1 cellular context compared by ENCODE assay signal in genomic region chr1:234779160-234779538, GRCh38.
A peak's percentile ranks its signal among the peaks of the same experiment; 100 is the strongest.
TF ChIP-seq lines count a peak whose summit lies in the region.

No MANE protein-coding gene starts in this region.

TF ChIP-seq in K562, 482 proteins besides CTCF, POLR2A, EP300 and RAD21 (continued from another document):
- TF ChIP-seq, protein P1, sequence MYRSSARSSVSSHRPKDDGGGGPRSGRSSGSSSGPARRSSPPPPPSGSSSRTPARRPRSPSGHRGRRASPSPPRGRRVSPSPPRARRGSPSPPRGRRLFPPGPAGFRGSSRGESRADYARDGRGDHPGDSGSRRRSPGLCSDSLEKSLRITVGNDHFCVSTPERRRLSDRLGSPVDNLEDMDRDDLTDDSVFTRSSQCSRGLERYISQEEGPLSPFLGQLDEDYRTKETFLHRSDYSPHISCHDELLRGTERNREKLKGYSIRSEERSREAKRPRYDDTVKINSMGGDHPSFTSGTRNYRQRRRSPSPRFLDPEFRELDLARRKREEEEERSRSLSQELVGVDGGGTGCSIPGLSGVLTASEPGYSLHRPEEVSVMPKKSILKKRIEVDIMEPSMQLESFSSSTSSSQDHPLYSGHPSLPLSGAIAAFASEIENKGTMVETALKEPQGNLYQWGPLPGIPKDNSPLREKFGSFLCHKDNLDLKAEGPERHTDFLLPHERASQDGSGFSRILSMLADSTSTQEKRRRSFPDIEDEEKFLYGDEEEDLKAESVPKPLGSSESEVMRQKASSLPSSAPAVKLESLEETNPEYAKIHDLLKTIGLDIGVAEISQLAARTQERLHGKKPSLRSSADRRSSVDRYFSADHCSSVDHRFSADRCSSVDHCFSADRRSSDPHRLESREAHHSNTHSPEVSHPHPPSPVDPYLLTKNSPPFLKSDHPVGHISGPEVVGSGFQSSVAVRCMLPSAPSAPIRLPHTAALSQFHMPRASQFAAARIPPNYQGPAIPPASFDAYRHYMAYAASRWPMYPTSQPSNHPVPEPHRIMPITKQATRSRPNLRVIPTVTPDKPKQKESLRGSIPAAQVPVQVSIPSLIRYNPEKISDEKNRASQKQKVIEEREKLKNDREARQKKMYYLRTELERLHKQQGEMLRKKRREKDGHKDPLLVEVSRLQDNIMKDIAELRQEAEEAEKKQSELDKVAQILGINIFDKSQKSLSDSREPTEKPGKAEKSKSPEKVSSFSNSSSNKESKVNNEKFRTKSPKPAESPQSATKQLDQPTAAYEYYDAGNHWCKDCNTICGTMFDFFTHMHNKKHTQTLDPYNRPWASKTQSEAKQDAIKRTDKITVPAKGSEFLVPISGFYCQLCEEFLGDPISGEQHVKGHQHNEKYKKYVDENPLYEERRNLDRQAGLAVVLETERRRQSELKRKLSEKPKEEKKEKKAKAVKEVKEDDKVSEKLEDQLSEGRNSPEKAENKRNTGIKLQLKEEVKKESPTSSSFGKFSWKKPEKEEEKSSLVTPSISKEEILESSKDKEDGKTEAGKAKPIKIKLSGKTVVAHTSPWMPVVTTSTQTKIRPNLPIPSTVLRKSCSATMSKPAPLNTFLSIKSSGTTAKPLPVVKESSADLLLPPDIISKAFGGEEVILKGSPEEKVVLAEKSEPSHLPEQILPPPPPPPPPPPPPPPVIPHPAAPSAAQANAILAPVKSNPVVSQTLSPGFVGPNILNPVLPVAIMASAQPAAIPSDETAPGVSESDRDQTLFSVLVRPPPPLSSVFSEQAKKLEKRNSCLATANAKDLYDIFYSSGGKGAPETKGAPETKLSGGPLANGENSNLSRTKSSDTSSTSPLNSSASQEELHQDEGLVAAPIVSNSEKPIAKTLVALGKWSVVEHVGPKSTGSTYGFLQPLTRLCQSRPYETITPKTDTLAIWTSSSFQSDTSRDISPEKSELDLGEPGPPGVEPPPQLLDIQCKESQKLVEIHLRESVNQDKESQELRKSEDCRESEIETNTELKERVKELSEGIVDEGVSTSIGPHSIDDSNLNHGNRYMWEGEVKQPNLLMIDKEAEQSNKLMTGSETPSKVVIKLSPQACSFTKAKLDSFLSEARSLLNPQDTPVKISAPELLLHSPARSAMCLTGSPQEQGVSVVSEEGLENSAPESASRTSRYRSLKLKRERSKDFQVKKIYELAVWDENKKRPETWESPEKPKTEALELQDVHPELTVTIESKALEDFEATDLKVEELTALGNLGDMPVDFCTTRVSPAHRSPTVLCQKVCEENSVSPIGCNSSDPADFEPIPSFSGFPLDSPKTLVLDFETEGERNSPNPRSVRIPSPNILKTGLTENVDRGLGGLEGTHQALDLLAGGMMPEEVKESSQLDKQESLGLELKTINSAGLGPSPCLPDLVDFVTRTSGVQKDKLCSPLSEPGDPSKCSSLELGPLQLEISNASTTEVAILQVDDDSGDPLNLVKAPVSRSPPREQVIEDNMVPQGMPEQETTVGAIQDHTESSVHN (IDR thresholded peaks at IDR 0.05; ENCODE audit: borderline replicate concordance in 1 of 2, low read depth in 1 of 2): no peak
- TF ChIP-seq MCM7 (IDR thresholded peaks at IDR 0.05) (0 out of 4 replicates have a peak, but pooled peaks of 1 of the 2 experiments have one; percentile 61), GATAD2A (IDR thresholded peaks at IDR 0.05) (no peak), ZNF668 (CRISPR knock-in tag; IDR thresholded peaks at IDR 0.05) (no peak), GTF2F1 (IDR thresholded peaks at IDR 0.05; ENCODE audit: low read depth, low read length) (peak; percentile 23; the same call in 1 of the 2 replicates), HIVEP1 (CRISPR knock-in tag; IDR thresholded peaks at IDR 0.05) (0 out of 2 replicates have a peak, but pooled peaks have one; percentile 1), ZNF830 (CRISPR knock-in tag; IDR thresholded peaks at IDR 0.05) (peak; percentile 70; the same call in 1 of the 2 replicates), NR4A1 (CRISPR knock-in tag; IDR thresholded peaks at IDR 0.05) (no peak), NR4A1 (tag; IDR thresholded peaks at IDR 0.05) (0 out of 2 replicates have a peak, but pooled peaks have one; percentile 30), ZNF584 (CRISPR knock-in tag; IDR thresholded peaks at IDR 0.05; ENCODE audit: low read depth) (no peak), E2F4 (CRISPR knock-in tag; IDR thresholded peaks at IDR 0.05; ENCODE audit: low read depth) (0 out of 2 replicates have a peak, but pooled peaks have one; percentile 20), SMARCC2 (IDR thresholded peaks at IDR 0.05; ENCODE audit: low read depth) (no peak), ETV5 (CRISPR knock-in tag; IDR thresholded peaks at IDR 0.05; ENCODE audit: low read depth) (no peak), ZBTB34 (CRISPR knock-in tag; IDR thresholded peaks at IDR 0.05) (no peak), NCOA6 (IDR thresholded peaks at IDR 0.05) (no peak)
- TF ChIP-seq, protein P2, sequence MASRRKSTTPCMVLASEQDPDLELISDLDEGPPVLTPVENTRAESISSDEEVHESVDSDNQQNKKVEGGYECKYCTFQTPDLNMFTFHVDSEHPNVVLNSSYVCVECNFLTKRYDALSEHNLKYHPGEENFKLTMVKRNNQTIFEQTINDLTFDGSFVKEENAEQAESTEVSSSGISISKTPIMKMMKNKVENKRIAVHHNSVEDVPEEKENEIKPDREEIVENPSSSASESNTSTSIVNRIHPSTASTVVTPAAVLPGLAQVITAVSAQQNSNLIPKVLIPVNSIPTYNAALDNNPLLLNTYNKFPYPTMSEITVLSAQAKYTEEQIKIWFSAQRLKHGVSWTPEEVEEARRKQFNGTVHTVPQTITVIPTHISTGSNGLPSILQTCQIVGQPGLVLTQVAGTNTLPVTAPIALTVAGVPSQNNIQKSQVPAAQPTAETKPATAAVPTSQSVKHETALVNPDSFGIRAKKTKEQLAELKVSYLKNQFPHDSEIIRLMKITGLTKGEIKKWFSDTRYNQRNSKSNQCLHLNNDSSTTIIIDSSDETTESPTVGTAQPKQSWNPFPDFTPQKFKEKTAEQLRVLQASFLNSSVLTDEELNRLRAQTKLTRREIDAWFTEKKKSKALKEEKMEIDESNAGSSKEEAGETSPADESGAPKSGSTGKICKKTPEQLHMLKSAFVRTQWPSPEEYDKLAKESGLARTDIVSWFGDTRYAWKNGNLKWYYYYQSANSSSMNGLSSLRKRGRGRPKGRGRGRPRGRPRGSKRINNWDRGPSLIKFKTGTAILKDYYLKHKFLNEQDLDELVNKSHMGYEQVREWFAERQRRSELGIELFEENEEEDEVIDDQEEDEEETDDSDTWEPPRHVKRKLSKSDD (conservative IDR thresholded peaks at IDR 0.05; ENCODE audit: low read length): peak; percentile 56; the same call in 1 of the 2 replicates
- TF ChIP-seq, protein P3, sequence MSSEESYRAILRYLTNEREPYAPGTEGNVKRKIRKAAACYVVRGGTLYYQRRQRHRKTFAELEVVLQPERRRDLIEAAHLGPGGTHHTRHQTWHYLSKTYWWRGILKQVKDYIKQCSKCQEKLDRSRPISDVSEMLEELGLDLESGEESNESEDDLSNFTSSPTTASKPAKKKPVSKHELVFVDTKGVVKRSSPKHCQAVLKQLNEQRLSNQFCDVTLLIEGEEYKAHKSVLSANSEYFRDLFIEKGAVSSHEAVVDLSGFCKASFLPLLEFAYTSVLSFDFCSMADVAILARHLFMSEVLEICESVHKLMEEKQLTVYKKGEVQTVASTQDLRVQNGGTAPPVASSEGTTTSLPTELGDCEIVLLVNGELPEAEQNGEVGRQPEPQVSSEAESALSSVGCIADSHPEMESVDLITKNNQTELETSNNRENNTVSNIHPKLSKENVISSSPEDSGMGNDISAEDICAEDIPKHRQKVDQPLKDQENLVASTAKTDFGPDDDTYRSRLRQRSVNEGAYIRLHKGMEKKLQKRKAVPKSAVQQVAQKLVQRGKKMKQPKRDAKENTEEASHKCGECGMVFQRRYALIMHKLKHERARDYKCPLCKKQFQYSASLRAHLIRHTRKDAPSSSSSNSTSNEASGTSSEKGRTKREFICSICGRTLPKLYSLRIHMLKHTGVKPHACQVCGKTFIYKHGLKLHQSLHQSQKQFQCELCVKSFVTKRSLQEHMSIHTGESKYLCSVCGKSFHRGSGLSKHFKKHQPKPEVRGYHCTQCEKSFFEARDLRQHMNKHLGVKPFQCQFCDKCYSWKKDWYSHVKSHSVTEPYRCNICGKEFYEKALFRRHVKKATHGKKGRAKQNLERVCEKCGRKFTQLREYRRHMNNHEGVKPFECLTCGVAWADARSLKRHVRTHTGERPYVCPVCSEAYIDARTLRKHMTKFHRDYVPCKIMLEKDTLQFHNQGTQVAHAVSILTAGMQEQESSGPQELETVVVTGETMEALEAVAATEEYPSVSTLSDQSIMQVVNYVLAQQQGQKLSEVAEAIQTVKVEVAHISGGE (CRISPR knock-in tag; IDR thresholded peaks at IDR 0.05): peak in 1 of 3 experiments; percentile 6; a peak in 1 of 6 replicates
- TF ChIP-seq, protein P4, sequence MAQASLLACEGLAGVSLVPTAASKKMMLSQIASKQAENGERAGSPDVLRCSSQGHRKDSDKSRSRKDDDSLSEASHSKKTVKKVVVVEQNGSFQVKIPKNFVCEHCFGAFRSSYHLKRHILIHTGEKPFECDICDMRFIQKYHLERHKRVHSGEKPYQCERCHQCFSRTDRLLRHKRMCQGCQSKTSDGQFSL (CRISPR knock-in tag; IDR thresholded peaks at IDR 0.05): 0 out of 2 replicates have a peak, but pooled peaks have one; percentile 59
- TF ChIP-seq, protein P4 (tag; IDR thresholded peaks at IDR 0.05): 0 out of 4 replicates have a peak, but pooled peaks of 1 of the 2 experiments have one; percentile 5
TF ChIP-seq in K562: peak in this region for 16.
